Comparison of ENCODE assay signal across 9 cellular contexts in the genomic region with DNA sequence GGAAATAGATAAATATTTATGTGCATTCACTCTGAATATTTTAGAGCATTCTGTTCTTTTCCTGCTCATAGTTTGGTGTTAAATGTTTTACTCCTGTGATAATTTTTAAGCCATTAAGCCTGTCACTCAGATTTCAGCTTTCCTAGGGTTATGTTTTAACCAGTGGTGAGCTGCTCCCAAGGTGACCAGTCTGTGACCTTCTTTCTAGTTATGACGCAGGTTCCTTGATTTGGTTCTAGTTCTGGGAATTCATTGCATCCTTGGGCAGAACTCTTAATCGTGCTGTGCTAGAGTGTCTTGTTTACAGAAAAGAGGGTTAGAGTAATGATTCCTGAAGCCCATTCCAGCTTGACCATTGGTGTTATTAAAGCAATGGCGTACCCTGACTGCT.
A peak's percentile ranks its signal among the peaks of the same experiment; 100 is the strongest.
DNase-seq lines count a peak whose midpoint lies in the region; ATAC-seq and TF ChIP-seq lines count a peak whose summit lies in the region.
"Had no signal": no experiment of that assay in that cellular context is flagged by ENCODE, and none has a peak within 500 bp of the region (broad histone marks: within the 10 kb centered on the region; RNA-seq: fewer than 3 reads in every experiment).

No MANE protein-coding gene starts in this region.

- H3K27ac ChIP-seq in ACC112 (ENCODE audit: low read depth, low read length) (peak overlapping the region; percentile 99), muscle layer of duodenum (ENCODE audit: low read length) (peak overlapping the region; percentile 100)

- H3K9me3 Mint-ChIP-seq in dendritic cell treated with granulocyte-macrophage colony-stimulating factor and Interleukin-4, amounts not matched to agents 40 ng/mL and 50 ng/mL, for 4 days = no peaks in the 10 kb centered on the region

- H2AFZ ChIP-seq in ACC112 (ENCODE audit: low read length, unreplicated experiment) = no peak overlapping the region

- H3K36me3 ChIP-seq in ACC112 (ENCODE audit: insufficient read depth, low read length) (peaks cover 5% of the 10 kb centered on the region), muscle layer of duodenum (ENCODE audit: control insufficient read depth in 1 of 2, insufficient read depth in 2 of 2, low read length in 2 of 2) (peaks cover 3 to 34% of the 10 kb centered on the region in 2 donors)

- H3K27me3 ChIP-seq in ACC112 (ENCODE audit: insufficient read depth, low read length) (no peaks in the 10 kb centered on the region), muscle layer of duodenum (ENCODE audit: low read depth, low read length) (no peaks in the 10 kb centered on the region)

- no peak for TF ChIP-seq CTCF in LNCaP clone FGC (IDR thresholded peaks at IDR 0.05; ENCODE audit: control insufficient read depth, extremely low read depth, insufficient read depth)

- intact Hi-C loops in dendritic cell treated with granulocyte-macrophage colony-stimulating factor and Interleukin-4, amounts not matched to agents 40 ng/mL and 50 ng/mL, for 4 days (cut with micrococcal nuclease) = no loop called here

- H3K4me3 ChIP-seq in ACC112 (ENCODE audit: low read depth, low read length) (peak overlapping the region; percentile 95), LNCaP clone FGC (ENCODE audit: low read depth, low read length) (peak overlapping the region; percentile 73), muscle layer of duodenum (ENCODE audit: low read depth in 1 of 2, low read length in 2 of 2) (peak overlapping the region; percentile 90 to 97)
- H3K4me3 ChIP-seq: mucosa of descending colon had no signal

- no peaks in the 10 kb centered on the region for H3K9me3 ChIP-seq in muscle layer of duodenum (ENCODE audit: control insufficient read depth in 1 of 2, low read length in 2 of 2)
- H3K9me3 ChIP-seq: mucosa of descending colon had no signal

- H3K79me2 ChIP-seq in ACC112 (ENCODE audit: control insufficient read depth, insufficient read depth, low read length, unreplicated experiment) = peaks cover 26% of the 10 kb centered on the region

- DNase-seq in LNCaP clone FGC (ENCODE audit: low read depth) = no peak
- no peak for DNase-seq in SHP77 treated with DMSO at 0.1 percent for 48 hours (lab: John Stamatoyannopoulos, UW)
- DNase-seq in AG08396 (ENCODE audit: low spot score) = no peak
- no peak for DNase-seq in stimulated activated CD4-positive, alpha-beta T cell treated with anti-CD3 and anti-CD28 coated beads, Interleukin-15, amount 100 ng/mL, for 24 hours
- DNase-seq: mucosa of descending colon had no signal

- H3K4me3 Mint-ChIP-seq in dendritic cell treated with granulocyte-macrophage colony-stimulating factor and Interleukin-4, amounts not matched to agents 40 ng/mL and 50 ng/mL, for 4 days = peak overlapping the region; percentile 39

- peaks cover 37% of the 10 kb centered on the region for H3K4me1 Mint-ChIP-seq in dendritic cell treated with granulocyte-macrophage colony-stimulating factor and Interleukin-4, amounts not matched to agents 40 ng/mL and 50 ng/mL, for 4 days (ENCODE audit: low read depth)

- H3K27ac Mint-ChIP-seq in dendritic cell treated with granulocyte-macrophage colony-stimulating factor and Interleukin-4, amounts not matched to agents 40 ng/mL and 50 ng/mL, for 4 days = peak overlapping the region; percentile 41

- no peaks in the 10 kb centered on the region for H3K27me3 Mint-ChIP-seq in dendritic cell treated with granulocyte-macrophage colony-stimulating factor and Interleukin-4, amounts not matched to agents 40 ng/mL and 50 ng/mL, for 4 days

- H3K4me1 ChIP-seq in ACC112 (ENCODE audit: control insufficient read depth, insufficient read depth, low read length, unreplicated experiment) (peaks cover 7% of the 10 kb centered on the region), muscle layer of duodenum (ENCODE audit: control insufficient read depth in 1 of 2, insufficient read depth in 2 of 2, low read length in 2 of 2) (peaks cover 10 to 18% of the 10 kb centered on the region in 2 donors)

- H3K36me3 Mint-ChIP-seq in dendritic cell treated with granulocyte-macrophage colony-stimulating factor and Interleukin-4, amounts not matched to agents 40 ng/mL and 50 ng/mL, for 4 days (ENCODE audit: low read depth) = peaks cover 40% of the 10 kb centered on the region

- ATAC-seq in GM21360 (IDR thresholded peaks at IDR 0.05; ENCODE audit: unreplicated experiment) = no peak
- ATAC-seq: mucosa of descending colon had no signal
